In the genomic region with DNA sequence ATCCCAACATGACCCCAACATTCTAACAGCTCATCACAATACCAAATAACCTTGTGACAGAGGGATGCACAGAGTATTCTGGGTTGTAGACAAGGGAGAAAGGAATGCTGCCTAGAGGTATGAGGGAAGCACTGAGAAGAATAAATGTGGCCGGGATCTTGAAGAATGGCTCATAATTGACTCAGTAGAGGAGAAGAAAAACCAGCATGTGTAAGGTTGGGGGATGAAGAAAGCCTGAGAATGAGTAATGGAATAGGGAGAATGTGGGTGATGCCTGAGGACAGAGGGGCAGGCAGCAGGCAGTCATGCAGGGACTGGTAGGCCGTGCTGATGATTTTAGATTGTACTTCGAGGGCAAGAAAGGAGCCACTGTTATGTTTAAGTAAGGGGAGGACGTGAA, we compare ENCODE assay signal across 1 cellular context.
TF ChIP-seq lines count a peak whose summit lies in the region.

No MANE protein-coding gene starts in this region.

TF ChIP-seq in GM12878, 131 proteins besides CTCF, POLR2A, EP300 and RAD21 (continued from another document):
- TF ChIP-seq, protein P1, sequence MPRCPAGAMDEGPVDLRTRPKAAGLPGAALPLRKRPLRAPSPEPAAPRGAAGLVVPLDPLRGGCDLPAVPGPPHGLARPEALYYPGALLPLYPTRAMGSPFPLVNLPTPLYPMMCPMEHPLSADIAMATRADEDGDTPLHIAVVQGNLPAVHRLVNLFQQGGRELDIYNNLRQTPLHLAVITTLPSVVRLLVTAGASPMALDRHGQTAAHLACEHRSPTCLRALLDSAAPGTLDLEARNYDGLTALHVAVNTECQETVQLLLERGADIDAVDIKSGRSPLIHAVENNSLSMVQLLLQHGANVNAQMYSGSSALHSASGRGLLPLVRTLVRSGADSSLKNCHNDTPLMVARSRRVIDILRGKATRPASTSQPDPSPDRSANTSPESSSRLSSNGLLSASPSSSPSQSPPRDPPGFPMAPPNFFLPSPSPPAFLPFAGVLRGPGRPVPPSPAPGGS (IDR thresholded peaks at IDR 0.05; ENCODE audit: borderline replicate concordance, insufficient read depth, low read depth, low read length, poor library complexity, severe bottlenecking): peak; percentile 57
